Comparison of ENCODE assay signal across 8 cellular contexts in genomic region chr6:32178547-32179440, GRCh38. TPM values are rescaled to one million over a fixed set of nuclear protein-coding genes. Genes with fewer than 3 reads are reported as not detected.
DNase-seq lines count a peak whose midpoint lies in the region; ATAC-seq, FAIRE-seq and TF ChIP-seq lines count a peak whose summit lies in the region.

No MANE protein-coding gene starts in this region.

- CTCF ChIA-PET in A549 (lab: Yijun Ruan, JAX) (interaction anchor here (0.6 to 1.5 kb wide), 5 partner anchors 10 to 95 kb away, joined by 3 to 6 read pairs (median 3); no protein-coding TSS in a partner anchor), HCT116 (lab: Charles Lee) (interaction anchor here (1.7 kb wide), 1 partner anchor 17 kb away, joined by 9 read pairs; no protein-coding TSS in a partner anchor)

- H3K36me3 ChIP-seq in HCT116 (ENCODE audit: control insufficient read depth in 1 of 2, insufficient read depth in 2 of 2, low read length in 2 of 2) (peaks cover 7 to 13% of the 10 kb centered on the region in 2 experiments; a peak in 2 of 4 replicates), adipocyte (ENCODE audit: control insufficient read depth, insufficient read depth, low read length, severe bottlenecking) (peaks cover 23% of the 10 kb centered on the region), left lung (peaks cover 0 to 34% of the 10 kb centered on the region in 2 donors), thyroid gland (peaks cover 5 to 14% of the 10 kb centered on the region in 2 donors)

- no peaks in the 10 kb centered on the region for H4K20me1 ChIP-seq in HCT116 (ENCODE audit: insufficient read depth)

- TF ChIP-seq POLR2A in A549 (IDR thresholded peaks at IDR 0.05; ENCODE audit: low read length) (no peak), HCT116 (IDR thresholded peaks at IDR 0.05; ENCODE audit: borderline replicate concordance, extremely low read depth, insufficient read depth, insufficient read length) (no peak), thyroid gland (IDR thresholded peaks at IDR 0.05) (no peak)

- no peaks in the 10 kb centered on the region for H3K9me3 ChIP-seq in A549
- no peaks in the 10 kb centered on the region for H3K9me3 ChIP-seq in HCT116 (ENCODE audit: control insufficient read depth in 1 of 2, insufficient read depth in 1 of 2, low read depth in 1 of 2, low read length in 2 of 2)
- H3K9me3 ChIP-seq in adipocyte (ENCODE audit: control insufficient read depth, low read length): no peaks in the 10 kb centered on the region
- no peaks in the 10 kb centered on the region for H3K9me3 ChIP-seq in left lung
- H3K9me3 ChIP-seq in thyroid gland: no peaks in the 10 kb centered on the region

- no peak for FAIRE-seq in A549 (lab: Jason Lieb, UNC)

- peaks cover 24% of the 10 kb centered on the region for H3K79me2 ChIP-seq in HCT116 (ENCODE audit: insufficient read depth, low read length)

- peak overlapping the region; percentile 77 to 99 for H3K27ac ChIP-seq in A549
- H3K27ac ChIP-seq in HCT116 (ENCODE audit: low read depth, low read length): peak overlapping the region; percentile 74
- peak overlapping the region; percentile 97 to 98 for H3K27ac ChIP-seq in left lung
- H3K27ac ChIP-seq in thyroid gland: peak overlapping the region; percentile 90 to 96 (median 94)

- POLR2A ChIA-PET in A549 (lab: Yijun Ruan, JAX) (interaction anchor here (1.3 kb wide), 1 partner anchor 17 kb away, joined by 5 read pairs; no protein-coding TSS in a partner anchor), HCT116 (lab: Charles Lee) (interaction anchor here (0.7 to 1.1 kb wide), 2 partner anchors 11 to 17 kb away, joined by 3 read pairs; no protein-coding TSS in a partner anchor)

- H3K27me3 ChIP-seq in HCT116 (ENCODE audit: insufficient read depth, low read length) (no peaks in the 10 kb centered on the region), adipocyte (replicated peaks; ENCODE audit: control insufficient read depth, insufficient read depth, low read length) (no peaks in the 10 kb centered on the region), left lung (no peaks in the 10 kb centered on the region), thyroid gland (no peaks in the 10 kb centered on the region)

- TF ChIP-seq EP300 in A549 (IDR thresholded peaks at IDR 0.05): no peak

- RAD21 ChIA-PET in HCT116 (lab: Charles Lee; ENCODE audit: low non-redundant PET in 1 of 2, low total read pairs in 2 of 2, uncharacterized antibody in 2 of 2, unreplicated experiment in 2 of 2): no interaction called here

- no peaks in the 10 kb centered on the region for H3K9me2 ChIP-seq in HCT116 (ENCODE audit: insufficient read depth)

- peak overlapping the region; percentile 94 for H3K4me2 ChIP-seq in A549
- peak overlapping the region; percentile 97 for H3K4me2 ChIP-seq in HCT116 (ENCODE audit: low read length)

- ATAC-seq in A549 (peak; percentile 2 to 8; a peak in 5 of 6 replicates), HCT116 (peak; percentile 2), left lung (no peak), HG03342 (IDR thresholded peaks at IDR 0.05; ENCODE audit: unreplicated experiment) (no peak)

- H3K4me3 ChIP-seq in A549 (peak overlapping the region; percentile 100), HCT116 (replicated peaks in 1 of 2; ENCODE audit: low read depth in 1 of 2, low read length in 2 of 2) (peak overlapping the region; percentile 93 to 98), adipocyte (ENCODE audit: low read length) (peak overlapping the region; percentile 97), left lung (peak overlapping the region; percentile 59 to 79), thyroid gland (replicated peaks in 1 of 3) (peak overlapping the region; percentile 29 to 72 (median 62))

- TF ChIP-seq CTCF in A549 (IDR thresholded peaks at IDR 0.05) (no peak), HCT116 (IDR thresholded peaks at IDR 0.05 in 2 of 3, conservative IDR thresholded peaks at IDR 0.05 in 1 of 3; ENCODE audit: borderline replicate concordance in 1 of 3, insufficient read depth in 1 of 3, low read depth in 2 of 3, low read length in 2 of 3) (no peak), left lung (IDR thresholded peaks at IDR 0.05) (no peak), thyroid gland (IDR thresholded peaks at IDR 0.05) (no peak)

- no TSS peak for BruUV-seq in HCT116 (replicated peaks; lab: Mats Ljungman, UMichigan)

- TF ChIP-seq RAD21 in A549 (conservative IDR thresholded peaks at IDR 0.05 in 1 of 2, IDR thresholded peaks at IDR 0.05 in 1 of 2) (no peak), HCT116 (IDR thresholded peaks at IDR 0.05; ENCODE audit: low read depth) (no peak)

- 6% methylated on average over 13 of the region's 24 CpGs for WGBS in A549 (ENCODE audit: missing lambda C conversion rate)
- WGBS in thyroid gland, 2 donors: 2 to 3% methylated on average over 24 of the region's 24 CpGs

- H3K4me1 ChIP-seq in A549 (peaks cover 21% of the 10 kb centered on the region), HCT116 (ENCODE audit: control insufficient read depth in 1 of 2, insufficient read depth in 2 of 2, low read length in 2 of 2) (peaks cover 21 to 39% of the 10 kb centered on the region in 2 experiments), adipocyte (ENCODE audit: control insufficient read depth, insufficient read depth, low read length) (peaks cover 35% of the 10 kb centered on the region), left lung (peaks cover 34 to 79% of the 10 kb centered on the region in 2 donors), thyroid gland (peaks cover 27 to 40% of the 10 kb centered on the region in 2 donors)

- H3K9ac ChIP-seq in HCT116 (ENCODE audit: low read length): peak overlapping the region; percentile 90
- H3K9ac ChIP-seq in adipocyte (ENCODE audit: low read length): peak overlapping the region; percentile 92

- DNase-seq in A549 (ENCODE audit: low read depth in 1 of 2, low spot score in 1 of 2) (no peak), HCT116 (ENCODE audit: low read depth, low spot score) (no peak), adipocyte (ENCODE audit: low read depth) (peak; percentile 40), left lung (no peak), thyroid gland (no peak), iPS-NIHi11 (ENCODE audit: low spot score) (no peak)
- DNase-seq in stimulated activated CD4-positive, alpha-beta T cell treated with anti-CD3 and anti-CD28 coated beads, Interleukin-4, amount 100 ng/mL, for 4 hours: no peak

- no peak overlapping the region for H2AFZ ChIP-seq in HCT116 (ENCODE audit: low read depth, low read length, poor library complexity, severe bottlenecking)

- intact Hi-C loops in HCT116 (cut with micrococcal nuclease): loop anchor here (1.0 kb wide), 1 partner anchor 48 kb away; the partner anchor contains the start of gene FKBPL
- intact Hi-C loops in left lung (cut with DNase I): no loop called here
- intact Hi-C loops in thyroid gland (cut with DNase I): no loop called here

TF ChIP-seq in A549, 52 proteins besides CTCF, POLR2A, EP300 and RAD21 (continues in another document):
- TF ChIP-seq TP53 (CRISPR knock-in tag; IDR thresholded peaks at IDR 0.05) (no peak), FOXS1 (CRISPR knock-in tag; IDR thresholded peaks at IDR 0.05) (no peak)

RNA-seq across cellular contexts. Expression of gene RNF5, which starts 0.6 kb away (rescaled TPM):
- polyA plus RNA-seq in A549 (2011; rRNA removed) (49.1 and 54.1 TPM in 2 replicates), A549 (2017; fragmentation: RNase III; extraction: RNeasy Plus Mini Kit Qiagen cat#74134 plus additional on column Dnase treatment) (46.2 to 64.1 TPM (median 62.7 TPM) in 3 replicates)
- polyA plus RNA-seq in A549 (2012; cell fraction: cytosol; rRNA removed): 43.5 and 54.8 TPM in 2 replicates
- polyA plus RNA-seq in A549 (2012; cell fraction: nucleus; rRNA removed): 24.8 and 27.2 TPM in 2 replicates
- 26.5 and 26.8 TPM in 2 replicates for polyA minus RNA-seq in A549 (2011; rRNA and poly(A)+ RNA removed)
- total RNA-seq in HCT116 (2021; ENCODE audit: unreplicated experiment) (45.9 TPM), left lung (10 to 100 TPM; 43.9 to 65.7 TPM), thyroid gland (100 to 1,000 TPM in 3 of 4 donors, 10 to 100 TPM in 1; 64.0 to 114 (median 107) TPM)
- 76.9 and 86.5 TPM in 2 replicates for polyA plus RNA-seq in HCT116 (2012)

RNA-seq across cellular contexts. Expression of gene AGPAT1, which starts 2.9 kb away (rescaled TPM):
- polyA plus RNA-seq in A549 (2011; rRNA removed): 40.6 and 50.0 TPM in 2 replicates
- polyA plus RNA-seq in A549 (2012; cell fraction: cytosol; rRNA removed): 47.2 and 63.8 TPM in 2 replicates
- 51.0 and 53.0 TPM in 2 replicates for polyA plus RNA-seq in A549 (2012; cell fraction: nucleus; rRNA removed)
- 28.7 to 30.0 TPM (median 29.4 TPM) in 3 replicates for polyA plus RNA-seq in A549 (2017; fragmentation: RNase III; extraction: RNeasy Plus Mini Kit Qiagen cat#74134 plus additional on column Dnase treatment)
- 85.6 and 105 TPM in 2 replicates for polyA minus RNA-seq in A549 (2011; rRNA and poly(A)+ RNA removed)
- 55.6 TPM for total RNA-seq in HCT116 (2021; ENCODE audit: unreplicated experiment)
- 60.3 and 68.4 TPM in 2 replicates for polyA plus RNA-seq in HCT116 (2012)
- 10 to 100 TPM; 55.5 to 61.2 TPM for total RNA-seq in left lung
- total RNA-seq in thyroid gland: 10 to 100 TPM; 48.6 to 69.2 (median 54.8) TPM

RNA-seq across cellular contexts. Expression of gene AGER, which starts 5.3 kb away (rescaled TPM):
- polyA plus RNA-seq in A549 (2011; rRNA removed): 1.4 and 1.6 TPM in 2 replicates
- 1.4 and 1.7 TPM in 2 replicates for polyA plus RNA-seq in A549 (2012; cell fraction: cytosol; rRNA removed)
- 12.0 and 13.3 TPM in 2 replicates for polyA plus RNA-seq in A549 (2012; cell fraction: nucleus; rRNA removed)
- polyA plus RNA-seq in A549 (2017; fragmentation: RNase III; extraction: RNeasy Plus Mini Kit Qiagen cat#74134 plus additional on column Dnase treatment): 1.4 to 2.4 TPM (median 2.1 TPM) in 3 replicates
- 0.54 and 0.62 TPM in 2 replicates for polyA minus RNA-seq in A549 (2011; rRNA and poly(A)+ RNA removed)
- total RNA-seq in HCT116 (2021; ENCODE audit: unreplicated experiment): 22.6 TPM
- polyA plus RNA-seq in HCT116 (2012): 9.5 and 10.3 TPM in 2 replicates
- total RNA-seq in left lung: 100 to 1,000 TPM; 221 to 616 TPM
- 10 to 100 TPM; 10.3 to 70.6 (median 36.8) TPM for total RNA-seq in thyroid gland

RNA-seq across cellular contexts. Expression of gene PBX2, which starts 11.2 kb away (rescaled TPM):
- 27.0 and 27.4 TPM in 2 replicates for polyA plus RNA-seq in A549 (2011; rRNA removed)
- 27.1 and 31.5 TPM in 2 replicates for polyA plus RNA-seq in A549 (2012; cell fraction: cytosol; rRNA removed)
- 44.7 and 49.7 TPM in 2 replicates for polyA plus RNA-seq in A549 (2012; cell fraction: nucleus; rRNA removed)
- 24.8 to 32.5 TPM (median 30.8 TPM) in 3 replicates for polyA plus RNA-seq in A549 (2017; fragmentation: RNase III; extraction: RNeasy Plus Mini Kit Qiagen cat#74134 plus additional on column Dnase treatment)
- 20.5 and 22.7 TPM in 2 replicates for polyA minus RNA-seq in A549 (2011; rRNA and poly(A)+ RNA removed)
- 79.0 TPM for total RNA-seq in HCT116 (2021; ENCODE audit: unreplicated experiment)
- polyA plus RNA-seq in HCT116 (2012): 64.4 and 66.7 TPM in 2 replicates
- 10 to 100 TPM; 91.0 to 99.1 TPM for total RNA-seq in left lung
- 10 to 100 TPM; 66.0 to 93.4 (median 74.2) TPM for total RNA-seq in thyroid gland

RNA-seq across cellular contexts. Expression of gene GPSM3, which starts 13.6 kb away (rescaled TPM):
- polyA plus RNA-seq in A549 (2011; rRNA removed): 0.15 and 0.36 TPM in 2 replicates
- 0.34 and 0.66 TPM in 2 replicates for polyA plus RNA-seq in A549 (2012; cell fraction: cytosol; rRNA removed)
- polyA plus RNA-seq in A549 (2012; cell fraction: nucleus; rRNA removed): 0.74 and 0.87 TPM in 2 replicates
- 0.19 to 0.30 TPM (median 0.22 TPM) in 3 replicates for polyA plus RNA-seq in A549 (2017; fragmentation: RNase III; extraction: RNeasy Plus Mini Kit Qiagen cat#74134 plus additional on column Dnase treatment)
- 0.19 and 0.29 TPM in 2 replicates for polyA minus RNA-seq in A549 (2011; rRNA and poly(A)+ RNA removed)
- 1.2 TPM for total RNA-seq in HCT116 (2021; ENCODE audit: unreplicated experiment)
- 1.8 and 2.2 TPM in 2 replicates for polyA plus RNA-seq in HCT116 (2012)
- 10 to 100 TPM; 24.4 to 81.7 TPM for total RNA-seq in left lung
- total RNA-seq in thyroid gland: 1 to 10 TPM; 4.2 to 6.5 (median 5.5) TPM

Comparison
In these comparisons a context has a peak if more than half of its experiments do, and no peak if none do; other contexts are left out.
1. ATAC-seq: peak in A549 (2 of 2) and HCT116 (single experiment); none in left lung (single experiment) and HG03342 (single experiment).
2. Peak in every context shown above with its lines, with median percentiles within 50 percentile points of each other: H3K27ac ChIP-seq and H3K4me3 ChIP-seq.